In genomic region chr1:58780586-58781452, GRCh38 we compare ENCODE assay signal across 8 cellular contexts. TPM values are rescaled to one million over a fixed set of nuclear protein-coding genes. Genes with fewer than 3 reads are reported as not detected.
DNase-seq lines count a peak whose midpoint lies in the region; ATAC-seq lines count a peak whose summit lies in the region.

No MANE protein-coding gene starts in this region.

- H3K9me3 Mint-ChIP-seq in memory B cell: no peaks in the 10 kb centered on the region

- ATAC-seq in memory B cell (ENCODE audit: low read depth): no peak
- no peak for ATAC-seq in GM21786 (IDR thresholded peaks at IDR 0.05; ENCODE audit: unreplicated experiment)

- H3K36me3 ChIP-seq in MG63: peaks cover 32% of the 10 kb centered on the region

- peak overlapping the region; percentile 93 for H3K4me3 ChIP-seq in MG63

- H3K27me3 ChIP-seq in MG63: no peaks in the 10 kb centered on the region

- no peaks in the 10 kb centered on the region for H3K9me3 ChIP-seq in MG63

- peak overlapping the region; percentile 47 for H3K4me3 Mint-ChIP-seq in memory B cell

- DNase-seq in Caki2 (ENCODE audit: low read depth) (peak; percentile 15), MG63 (no peak), T47D (ENCODE audit: low read depth in 1 of 2, low spot score in 1 of 2) (peak; percentile 7 to 25), memory B cell (ENCODE audit: low spot score in 2 of 2) (peak; percentile 22 to 51), NCI-H1694 (lab: John Stamatoyannopoulos, UW) (no peak), iPS-NIHi7 (ENCODE audit: extremely low spot score) (no peak), AML-193 (lab: John Stamatoyannopoulos, UW) (no peak)

- H3K36me3 Mint-ChIP-seq in memory B cell: peaks cover 3% of the 10 kb centered on the region

- peaks cover 4% of the 10 kb centered on the region for H3K4me1 Mint-ChIP-seq in memory B cell

- peak overlapping the region; percentile 95 for H3K27ac Mint-ChIP-seq in memory B cell

- in situ Hi-C loops in Caki2 (cut with HindIII; ENCODE audit: low pct_unique_long_range_greater_than_20kb, low sequenced_read_pairs) (no loop called here), T47D (cut with HindIII; ENCODE audit: low pct_unique_long_range_greater_than_20kb, low sequenced_read_pairs) (no loop called here)

- H3K27me3 Mint-ChIP-seq in memory B cell: no peaks in the 10 kb centered on the region

RNA-seq across cellular contexts. Expression of gene JUN, which starts 3.0 kb away (rescaled TPM):
- 44.5 and 46.7 TPM in 2 replicates for total RNA-seq in Caki2 (2014; rRNA removed; shearing (Covaris generic); ENCODE audit: low replicate concordance)
- 104 and 126 TPM in 2 replicates for total RNA-seq in MG63 (2014; rRNA removed; shearing (Covaris generic); ENCODE audit: low replicate concordance)

Comparison
In these comparisons a context has a peak if more than half of its experiments do, and no peak if none do; other contexts are left out.
1. DNase-seq: peak in Caki2 (single experiment), T47D (2 of 2) and memory B cell (2 of 2); none in MG63 (single experiment), NCI-H1694 (single experiment), iPS-NIHi7 (single experiment) and AML-193 (0 of 2).